8 cellular contexts compared by ENCODE assay signal in the genomic region with DNA sequence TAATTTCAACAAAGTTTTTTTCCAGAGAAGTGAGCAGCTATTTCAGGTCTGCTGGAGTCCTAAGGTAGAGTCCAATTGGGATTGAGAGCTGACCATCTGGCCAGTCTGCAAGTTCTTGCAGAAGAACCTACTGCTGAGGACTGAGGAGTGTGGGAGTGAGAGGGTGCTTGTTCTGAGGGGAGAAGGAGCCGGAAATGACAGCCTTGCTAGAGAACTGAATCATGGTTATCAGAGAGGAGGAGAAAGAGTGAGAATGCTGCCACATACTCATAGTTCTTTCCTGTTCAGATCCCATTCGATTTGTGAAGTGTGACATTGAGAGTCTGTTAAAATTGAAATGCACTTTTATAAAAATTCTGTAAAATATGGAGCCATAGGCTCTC.
DNase-seq lines count a peak whose midpoint lies in the region; ATAC-seq and TF ChIP-seq lines count a peak whose summit lies in the region.

No MANE protein-coding gene starts in this region.

- TF ChIP-seq CTCF in OCI-LY1 (IDR thresholded peaks at IDR 0.05; ENCODE audit: low read length) (no peak), glutamatergic neuron (IDR thresholded peaks at IDR 0.05; ENCODE audit: partially characterized antibody, unreplicated experiment) (no peak)

- H3K9me2 ChIP-seq in OCI-LY1 (ENCODE audit: low read depth, low read length), result no peaks in the 10 kb centered on the region

- no peaks in the 10 kb centered on the region for H3K36me3 ChIP-seq in OCI-LY1 (ENCODE audit: insufficient read depth, low read length)

- peak overlapping the region; percentile 1; the same call in 1 of the 2 replicates for H2AFZ ChIP-seq in OCI-LY1 (ENCODE audit: low read length)

- H4K20me1 ChIP-seq in OCI-LY1 (ENCODE audit: insufficient read depth, low read length), result no peaks in the 10 kb centered on the region

- H3F3A ChIP-seq in OCI-LY1 (ENCODE audit: insufficient read depth, low read length), result no peaks in the 10 kb centered on the region

- H3K4me1 ChIP-seq in OCI-LY1 (ENCODE audit: insufficient read depth, low read length, severe bottlenecking), result peaks cover 43% of the 10 kb centered on the region

- H3K4me2 ChIP-seq in OCI-LY1 (ENCODE audit: low read length), result peak overlapping the region; percentile 61

- no peaks in the 10 kb centered on the region for H3K79me2 ChIP-seq in OCI-LY1 (ENCODE audit: insufficient read depth, low read length)

- H3K4me3 ChIP-seq in OCI-LY1 (ENCODE audit: low read depth, low read length, poor library complexity, severe bottlenecking), result peak overlapping the region; percentile 39

- H3K4me1 Mint-ChIP-seq in central memory CD8-positive, alpha-beta T cell, result peaks cover 46% of the 10 kb centered on the region
- peaks cover 58% of the 10 kb centered on the region for H3K4me1 Mint-ChIP-seq in stimulated activated effector memory CD8-positive, alpha-beta T cell treated with anti-CD3 and anti-CD28 coated beads, Interleukin-12 subunit alpha, Interleukin-12 subunit beta, amount 100 ng/mL, for 72 hours
- no peaks in the 10 kb centered on the region for H3K4me1 Mint-ChIP-seq in glutamatergic neuron (ENCODE audit: low read depth, unreplicated experiment)

- H3K36me3 Mint-ChIP-seq in central memory CD8-positive, alpha-beta T cell (ENCODE audit: insufficient read depth), result peaks cover 4% of the 10 kb centered on the region
- H3K36me3 Mint-ChIP-seq in stimulated activated effector memory CD8-positive, alpha-beta T cell treated with anti-CD3 and anti-CD28 coated beads, Interleukin-12 subunit alpha, Interleukin-12 subunit beta, amount 100 ng/mL, for 72 hours, result peaks cover 8% of the 10 kb centered on the region
- no peaks in the 10 kb centered on the region for H3K36me3 Mint-ChIP-seq in glutamatergic neuron (ENCODE audit: unreplicated experiment)

- no peaks in the 10 kb centered on the region for H3K9me3 ChIP-seq in OCI-LY1 (ENCODE audit: low read length)

- H3K27me3 Mint-ChIP-seq in central memory CD8-positive, alpha-beta T cell, result no peaks in the 10 kb centered on the region
- H3K27me3 Mint-ChIP-seq in glutamatergic neuron (ENCODE audit: unreplicated experiment), result no peaks in the 10 kb centered on the region

- H3K27ac Mint-ChIP-seq in central memory CD8-positive, alpha-beta T cell (ENCODE audit: low read depth), result peak overlapping the region; percentile 90
- peak overlapping the region; percentile 94 for H3K27ac Mint-ChIP-seq in stimulated activated effector memory CD8-positive, alpha-beta T cell treated with anti-CD3 and anti-CD28 coated beads, Interleukin-12 subunit alpha, Interleukin-12 subunit beta, amount 100 ng/mL, for 72 hours
- H3K27ac Mint-ChIP-seq in glutamatergic neuron (ENCODE audit: unreplicated experiment), result no peak overlapping the region

- DNase-seq in activated CD4-positive, CD25-positive, alpha-beta regulatory T cell (lab: John Stamatoyannopoulos, UW), result no peak
- no peak for DNase-seq in central memory CD8-positive, alpha-beta T cell (ENCODE audit: low spot score in 2 of 2)
- no peak for DNase-seq in stimulated activated effector memory CD8-positive, alpha-beta T cell treated with anti-CD3 and anti-CD28 coated beads, Interleukin-12 subunit alpha, Interleukin-12 subunit beta, amount 100 ng/mL, for 72 hours (ENCODE audit: low spot score in 2 of 2)
- no peak for DNase-seq in glutamatergic neuron
- no peak for DNase-seq in NCI-H446 (lab: John Stamatoyannopoulos, UW)

- peaks cover 5% of the 10 kb centered on the region for H3K9me3 Mint-ChIP-seq in central memory CD8-positive, alpha-beta T cell
- H3K9me3 Mint-ChIP-seq in stimulated activated effector memory CD8-positive, alpha-beta T cell treated with anti-CD3 and anti-CD28 coated beads, Interleukin-12 subunit alpha, Interleukin-12 subunit beta, amount 100 ng/mL, for 72 hours, result no peaks in the 10 kb centered on the region
- H3K9me3 Mint-ChIP-seq in glutamatergic neuron (ENCODE audit: unreplicated experiment), result no peaks in the 10 kb centered on the region

- H3K27me3 ChIP-seq in OCI-LY1 (ENCODE audit: insufficient read depth, low read length), result no peaks in the 10 kb centered on the region

- peak; percentile 46 to 53 for ATAC-seq in activated CD4-positive, CD25-positive, alpha-beta regulatory T cell treated with anti-CD3 and anti-CD28 coated beads, Interleukin-2, amount 50 U/mL, for 24 hours
- ATAC-seq in central memory CD8-positive, alpha-beta T cell (replicated peaks; ENCODE audit: extremely low read depth, poor library complexity, severe bottlenecking), result peak; percentile 70
- ATAC-seq in stimulated activated effector memory CD8-positive, alpha-beta T cell treated with anti-CD3 and anti-CD28 coated beads, Interleukin-12 subunit alpha, Interleukin-12 subunit beta, amount 100 ng/mL, for 72 hours, result peak; percentile 67
- ATAC-seq in HG02610 (IDR thresholded peaks at IDR 0.05; ENCODE audit: unreplicated experiment), result no peak

- H3K9ac ChIP-seq in OCI-LY1 (ENCODE audit: low read length), result peak overlapping the region; percentile 47

- H3K4me3 Mint-ChIP-seq in central memory CD8-positive, alpha-beta T cell, result peak overlapping the region; percentile 67
- peak overlapping the region; percentile 67 for H3K4me3 Mint-ChIP-seq in stimulated activated effector memory CD8-positive, alpha-beta T cell treated with anti-CD3 and anti-CD28 coated beads, Interleukin-12 subunit alpha, Interleukin-12 subunit beta, amount 100 ng/mL, for 72 hours
- no peak overlapping the region for H3K4me3 Mint-ChIP-seq in glutamatergic neuron (ENCODE audit: unreplicated experiment)

- peak overlapping the region; percentile 85 for H3K27ac ChIP-seq in OCI-LY1 (ENCODE audit: low read depth, low read length, poor library complexity, severe bottlenecking)
